ENCODE assay signal across 13 cellular contexts in genomic region chr18:64027931-64028695, GRCh38. TPM values are rescaled to one million over a fixed set of nuclear protein-coding genes. Genes with fewer than 3 reads are reported as not detected.
A peak's percentile ranks its signal among the peaks of the same experiment; 100 is the strongest.
DNase-seq lines count a peak whose midpoint lies in the region; ATAC-seq, FAIRE-seq and TF ChIP-seq lines count a peak whose summit lies in the region.
"Had no signal": no experiment of that assay in that cellular context is flagged by ENCODE, and none has a peak within 500 bp of the region (broad histone marks: within the 10 kb centered on the region; RNA-seq: fewer than 3 reads in every experiment).

No MANE protein-coding gene starts in this region.

- H3K27me3 ChIP-seq in heart right ventricle (peaks cover 0 to 9% (median 0%) of the 10 kb centered on the region in 7 donors), right cardiac atrium (ENCODE audit: control insufficient read depth, insufficient read depth) (no peaks in the 10 kb centered on the region)
- H3K27me3 ChIP-seq: right lobe of liver, thyroid gland had no signal

- FAIRE-seq in urothelium cell line (lab: Jason Lieb, UNC) = no peak
- FAIRE-seq: A549 had no signal

- DNase-seq in heart right ventricle (no peak), right cardiac atrium (no peak), mesenteric fat pad (ENCODE audit: low spot score) (no peak), NK-92 (lab: John Stamatoyannopoulos, UW; ENCODE audit: unreplicated experiment) (no peak), urothelium cell line (ENCODE audit: low spot score) (no peak)
- no peak for DNase-seq in stimulated activated CD8-positive, alpha-beta memory T cell treated with anti-CD3 and anti-CD28 coated beads, Interleukin-4, amount 100 ng/mL, for 48 hours
- DNase-seq: right lobe of liver, RPMI8226, thyroid gland had no signal

- WGBS in heart right ventricle, 2 donors = 63 to 68% methylated on average over 4 of the region's 4 CpGs
- 71% methylated on average over 4 of the region's 4 CpGs for WGBS in right cardiac atrium

- peak in 6 of 8 donors; percentile 42 to 77 (median 70) for ATAC-seq in heart right ventricle
- no peak for ATAC-seq in right cardiac atrium
- ATAC-seq in GM21576 (IDR thresholded peaks at IDR 0.05; ENCODE audit: unreplicated experiment) = peak; percentile 81
- peak; percentile 72 for ATAC-seq in HG03095 (IDR thresholded peaks at IDR 0.05; ENCODE audit: unreplicated experiment)
- ATAC-seq: A549; activated naive CD4-positive, alpha-beta T cell treated with anti-CD3 and anti-CD28 coated beads, Interleukin-2, amount 50 U/mL, for 72 hours; right lobe of liver had no signal

- peaks cover 0 to 4% (median 0%) of the 10 kb centered on the region in 9 donors for H3K4me1 ChIP-seq in heart right ventricle
- H3K4me1 ChIP-seq in right cardiac atrium (ENCODE audit: control insufficient read depth, insufficient read depth, low read length) = peaks cover 1% of the 10 kb centered on the region
- H3K4me1 ChIP-seq: A549, right lobe of liver, thyroid gland had no signal

- TF ChIP-seq CTCF in heart right ventricle (IDR thresholded peaks at IDR 0.05) = no peak

- H3K4me3 ChIP-seq in heart right ventricle = no peak overlapping the region
- no peak overlapping the region for H3K4me3 ChIP-seq in right cardiac atrium (ENCODE audit: low read length)
- H3K4me3 ChIP-seq: A549, right lobe of liver, thyroid gland had no signal

- intact Hi-C loops in heart right ventricle (cut with DNase I) (loop anchor here in 2 of 10 donors (10.0 kb wide), 2 partner anchors 387 to 1067 kb away; no protein-coding TSS in a partner anchor), right cardiac atrium (cut with DNase I) (no loop called here)

- H3K36me3 ChIP-seq in heart right ventricle = no peaks in the 10 kb centered on the region
- H3K36me3 ChIP-seq: right lobe of liver, thyroid gland had no signal

- no peaks in the 10 kb centered on the region for H3K9me3 ChIP-seq in heart right ventricle
- no peaks in the 10 kb centered on the region for H3K9me3 ChIP-seq in right cardiac atrium (ENCODE audit: control insufficient read depth, low read length)
- H3K9me3 ChIP-seq: A549, right lobe of liver, thyroid gland had no signal

- peak overlapping the region in 1 of 10 donors; percentile 25 for H3K27ac ChIP-seq in heart right ventricle
- H3K27ac ChIP-seq in right cardiac atrium (ENCODE audit: low read length) = no peak overlapping the region
- H3K27ac ChIP-seq: A549, right lobe of liver, thyroid gland had no signal

RNA-seq across cellular contexts. Expression of gene SERPINB8, which starts 58.2 kb away (rescaled TPM):
- total RNA-seq in heart right ventricle (10 to 100 TPM in 1 of 10 donors, 1 to 10 TPM in 8, under 1 TPM in 1; 0.81 to 10.9 (median 2.5) TPM), right cardiac atrium (1 to 10 TPM; 3.8 to 9.6 (median 5.5) TPM), mesenteric fat pad (18.9 TPM)
- polyA plus RNA-seq in heart right ventricle (10 to 100 TPM in 1 of 2 donors, 1 to 10 TPM in 1; 1.3 to 10.3 TPM), right cardiac atrium (1.9 TPM)

Comparison
In these comparisons a context has a peak if more than half of its experiments do, and no peak if none do; other contexts are left out.
1. ATAC-seq: peak in heart right ventricle (6 of 8), GM21576 (single experiment) and HG03095 (single experiment); none in right cardiac atrium (0 of 2).